In the genomic region with DNA sequence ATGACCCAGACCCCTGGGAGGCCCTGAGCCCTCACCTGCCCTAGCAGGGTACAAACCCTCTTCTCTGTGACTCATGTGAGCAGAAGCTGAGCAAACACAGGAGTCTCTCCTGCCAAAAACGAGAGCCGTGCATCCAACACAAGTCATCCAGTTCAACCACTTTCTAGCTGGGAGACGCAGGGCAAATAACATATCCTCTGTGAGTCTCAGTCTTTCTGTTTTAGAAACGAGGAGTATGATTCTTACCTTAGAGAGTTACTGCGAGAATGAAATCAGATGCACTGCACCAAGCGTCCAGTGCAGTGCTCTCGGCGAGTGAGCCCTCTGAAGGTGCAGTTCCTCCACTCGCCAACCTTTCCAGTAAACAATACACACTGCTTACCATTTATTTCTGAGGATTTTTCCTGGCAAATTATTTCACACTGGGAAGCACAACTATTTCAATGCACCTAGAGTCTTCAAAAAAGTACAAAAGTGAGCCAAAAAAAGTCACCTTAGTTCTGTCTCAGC, we compare ENCODE assay signal across 13 cellular contexts.
DNase-seq lines count a peak whose midpoint lies in the region; ATAC-seq and TF ChIP-seq lines count a peak whose summit lies in the region.
"Had no signal": no experiment of that assay in that cellular context is flagged by ENCODE, and none has a peak within 500 bp of the region (broad histone marks: within the 10 kb centered on the region; RNA-seq: fewer than 3 reads in every experiment).

No MANE protein-coding gene starts in this region.

- intact Hi-C loops in vagina (cut with DNase I), result no loop called here

- ATAC-seq in activated CD8-positive, alpha-beta T cell treated with anti-CD3 and anti-CD28 coated beads, Interleukin-2, amount 10 ng/mL, durations not matched to agents 7 days and 5 days, result no peak

- POLR2A ChIA-PET in activated CD8-positive, alpha-beta T cell treated with anti-CD3 and anti-CD28 coated beads, Interleukin-2, amount 10 ng/mL, durations not matched to agents 7 days and 5 days (lab: Charles Lee), result no interaction called here

- no peaks in the 10 kb centered on the region for H3K9me3 ChIP-seq in vagina

- no peak for TF ChIP-seq POLR2A in vagina (IDR thresholded peaks at IDR 0.05)
- no peak for TF ChIP-seq POLR2A in erythroblast (IDR thresholded peaks at IDR 0.05; ENCODE audit: low read length)

- no peak overlapping the region for H3K4me3 ChIP-seq in vagina

- H3K9me3 Mint-ChIP-seq in nephron progenitor cell, result peaks cover 26% of the 10 kb centered on the region
- H3K9me3 Mint-ChIP-seq in activated CD8-positive, alpha-beta T cell treated with anti-CD3 and anti-CD28 coated beads, Interleukin-2, amount 10 ng/mL, durations not matched to agents 7 days and 5 days (ENCODE audit: insufficient read depth), result peaks cover 14% of the 10 kb centered on the region
- H3K9me3 Mint-ChIP-seq: activated naive CD4-positive, alpha-beta T cell treated with anti-CD3 and anti-CD28 coated beads, Interleukin-2, amount 50 U/mL, for 24 hours; neural crest cell had no signal

- H3K4me1 ChIP-seq in vagina, result peaks cover 18% of the 10 kb centered on the region

- H3K4me3 Mint-ChIP-seq in nephron progenitor cell, result no peak overlapping the region
- no peak overlapping the region for H3K4me3 Mint-ChIP-seq in activated CD8-positive, alpha-beta T cell treated with anti-CD3 and anti-CD28 coated beads, Interleukin-2, amount 10 ng/mL, durations not matched to agents 7 days and 5 days
- H3K4me3 Mint-ChIP-seq: activated naive CD4-positive, alpha-beta T cell treated with anti-CD3 and anti-CD28 coated beads, Interleukin-2, amount 50 U/mL, for 24 hours; activated T-cell treated with anti-CD3 and anti-CD28 coated beads, Interleukin-2, amount 50 U/mL, for 24 hours; neural crest cell had no signal

- CTCF ChIA-PET in activated CD8-positive, alpha-beta T cell treated with anti-CD3 and anti-CD28 coated beads, Interleukin-2, amount 10 ng/mL, durations not matched to agents 7 days and 5 days (lab: Charles Lee), result no interaction called here

- H3K4me1 Mint-ChIP-seq in nephron progenitor cell, result peaks cover 61% of the 10 kb centered on the region
- H3K4me1 Mint-ChIP-seq in activated CD8-positive, alpha-beta T cell treated with anti-CD3 and anti-CD28 coated beads, Interleukin-2, amount 10 ng/mL, durations not matched to agents 7 days and 5 days (ENCODE audit: low read depth), result no peaks in the 10 kb centered on the region

- peak; percentile 20 for DNase-seq in COR-L47 (lab: John Stamatoyannopoulos, UW)
- peak; percentile 77 for DNase-seq in NCI-H2029 (lab: John Stamatoyannopoulos, UW)
- peak; percentile 58 for DNase-seq in RPMI8226
- no peak for DNase-seq in nephron progenitor cell
- no peak for DNase-seq in vagina (ENCODE audit: extremely low spot score in 2 of 2)
- no peak for DNase-seq in activated CD8-positive, alpha-beta T cell treated with anti-CD3 and anti-CD28 coated beads, Interleukin-2, amount 10 ng/mL, durations not matched to agents 7 days and 5 days
- DNase-seq in erythroblast (lab: John Stamatoyannopoulos, UW), result no peak
- DNase-seq: activated CD4-positive, alpha-beta T cell treated with anti-CD3 and anti-CD28 coated beads, Interleukin-2, amount 50 U/mL, for 48 hours; activated T-cell treated with anti-CD3 and anti-CD28 coated beads, Interleukin-2, amount 50 U/mL, for 24 hours; H7; NCI-H446 had no signal

- peaks cover 10% of the 10 kb centered on the region for H3K36me3 Mint-ChIP-seq in nephron progenitor cell (ENCODE audit: low read depth)
- H3K36me3 Mint-ChIP-seq in activated CD8-positive, alpha-beta T cell treated with anti-CD3 and anti-CD28 coated beads, Interleukin-2, amount 10 ng/mL, durations not matched to agents 7 days and 5 days (ENCODE audit: low read depth), result peaks cover 3% of the 10 kb centered on the region
- H3K36me3 Mint-ChIP-seq: activated naive CD4-positive, alpha-beta T cell treated with anti-CD3 and anti-CD28 coated beads, Interleukin-2, amount 50 U/mL, for 24 hours had no signal

- H3K27ac ChIP-seq in vagina, result no peak overlapping the region

- TF ChIP-seq CTCF in nephron progenitor cell (IDR thresholded peaks at IDR 0.05), result no peak
- TF ChIP-seq CTCF in vagina (IDR thresholded peaks at IDR 0.05), result no peak

- H3K27me3 Mint-ChIP-seq in nephron progenitor cell (ENCODE audit: low read depth, poor library complexity), result peaks cover 14% of the 10 kb centered on the region
- no peaks in the 10 kb centered on the region for H3K27me3 Mint-ChIP-seq in activated CD8-positive, alpha-beta T cell treated with anti-CD3 and anti-CD28 coated beads, Interleukin-2, amount 10 ng/mL, durations not matched to agents 7 days and 5 days (ENCODE audit: low read depth)
- H3K27me3 Mint-ChIP-seq: activated naive CD4-positive, alpha-beta T cell treated with anti-CD3 and anti-CD28 coated beads, Interleukin-2, amount 50 U/mL, for 24 hours; activated T-cell treated with anti-CD3 and anti-CD28 coated beads, Interleukin-2, amount 50 U/mL, for 24 hours had no signal

- peak overlapping the region; percentile 26 for H3K27ac Mint-ChIP-seq in nephron progenitor cell
- H3K27ac Mint-ChIP-seq in activated CD8-positive, alpha-beta T cell treated with anti-CD3 and anti-CD28 coated beads, Interleukin-2, amount 10 ng/mL, durations not matched to agents 7 days and 5 days, result no peak overlapping the region
- H3K27ac Mint-ChIP-seq: activated naive CD4-positive, alpha-beta T cell treated with anti-CD3 and anti-CD28 coated beads, Interleukin-2, amount 50 U/mL, for 24 hours; activated T-cell treated with anti-CD3 and anti-CD28 coated beads, Interleukin-2, amount 50 U/mL, for 24 hours had no signal

- no peaks in the 10 kb centered on the region for H3K36me3 ChIP-seq in vagina

- no peaks in the 10 kb centered on the region for H3K27me3 ChIP-seq in vagina

Comparison
In these comparisons a context has a peak if more than half of its experiments do, and no peak if none do; other contexts are left out.
1. DNase-seq: peak in COR-L47 (single experiment), NCI-H2029 (single experiment) and RPMI8226 (single experiment); none in nephron progenitor cell (single experiment), vagina (0 of 2), activated CD8-positive, alpha-beta T cell treated with anti-CD3 and anti-CD28 coated beads, Interleukin-2, amount 10 ng/mL, durations not matched to agents 7 days and 5 days (single experiment) and erythroblast (0 of 2).